Comparison of ENCODE assay signal across 17 cellular contexts in genomic region chr3:175304437-175304836, GRCh38.
A peak's percentile ranks its signal among the peaks of the same experiment; 100 is the strongest.
DNase-seq lines count a peak whose midpoint lies in the region; ATAC-seq and TF ChIP-seq lines count a peak whose summit lies in the region.
"Had no signal": no experiment of that assay in that cellular context is flagged by ENCODE, and none has a peak within 500 bp of the region (broad histone marks: within the 10 kb centered on the region; RNA-seq: fewer than 3 reads in every experiment).

No MANE protein-coding gene starts in this region.

- TF ChIP-seq CTCF in A673 (conservative IDR thresholded peaks at IDR 0.05; ENCODE audit: low read depth, low read length) (no peak), heart left ventricle (IDR thresholded peaks at IDR 0.05) (no peak), stomach (IDR thresholded peaks at IDR 0.05) (no peak)

- intact Hi-C loops in A673 (cut with micrococcal nuclease; ENCODE audit: unreplicated experiment) (no loop called here), heart left ventricle (cut with DNase I) (no loop called here), stomach (cut with DNase I; ENCODE audit: low total_unique reads) (no loop called here)
- intact Hi-C loops in activated naive CD4-positive, alpha-beta T cell treated with anti-CD3 and anti-CD28 coated beads for 36 hours (cut with micrococcal nuclease): no loop called here

- H3K4me1 Mint-ChIP-seq in activated naive CD4-positive, alpha-beta T cell treated with anti-CD3 and anti-CD28 coated beads for 36 hours (ENCODE audit: low read depth): peaks cover 3% of the 10 kb centered on the region
- H3K4me1 Mint-ChIP-seq: activated naive CD4-positive, alpha-beta T cell treated with anti-CD3 and anti-CD28 coated beads, Interleukin-2, amount 50 U/mL, for 24 hours; stimulated activated naive B cell treated with anti-CD40 and anti-IgM and Interleukin-4, amounts not matched to agents 10 μg/mL and 1 μg/mL and 100 μg/mL, for 72 hours had no signal

- H3K27ac Mint-ChIP-seq in activated naive CD4-positive, alpha-beta T cell treated with anti-CD3 and anti-CD28 coated beads for 36 hours: no peak overlapping the region
- H3K27ac Mint-ChIP-seq: activated naive CD4-positive, alpha-beta T cell treated with anti-CD3 and anti-CD28 coated beads, Interleukin-2, amount 50 U/mL, for 24 hours; effector memory CD8-positive, alpha-beta T cell; natural killer cell treated with Interleukin-12 subunit alpha and Interleukin-12 subunit beta and Interleukin-15 and Interleukin-18, amount 100 ng/mL, for 72 hours; stimulated activated naive B cell treated with anti-CD40 and anti-IgM and Interleukin-4, amounts not matched to agents 10 μg/mL and 1 μg/mL and 100 μg/mL, for 72 hours had no signal

- H3K9me3 ChIP-seq in A673 (ENCODE audit: low read depth, low read length, poor library complexity, severe bottlenecking): no peaks in the 10 kb centered on the region
- H3K9me3 ChIP-seq in heart left ventricle: peaks cover 0 to 10% (median 0%) of the 10 kb centered on the region in 12 donors
- no peaks in the 10 kb centered on the region for H3K9me3 ChIP-seq in stomach
- H3K9me3 ChIP-seq: thoracic aorta had no signal

- H3K36me3 Mint-ChIP-seq in activated naive CD4-positive, alpha-beta T cell treated with anti-CD3 and anti-CD28 coated beads for 36 hours (ENCODE audit: low read depth): no peaks in the 10 kb centered on the region
- H3K36me3 Mint-ChIP-seq: activated naive CD4-positive, alpha-beta T cell treated with anti-CD3 and anti-CD28 coated beads, Interleukin-2, amount 50 U/mL, for 24 hours; stimulated activated naive B cell treated with anti-CD40 and anti-IgM and Interleukin-4, amounts not matched to agents 10 μg/mL and 1 μg/mL and 100 μg/mL, for 72 hours had no signal

- TF ChIP-seq EP300 in stomach (IDR thresholded peaks at IDR 0.05): no peak

- no peak overlapping the region for H3K4me3 Mint-ChIP-seq in activated naive CD4-positive, alpha-beta T cell treated with anti-CD3 and anti-CD28 coated beads for 36 hours
- H3K4me3 Mint-ChIP-seq: activated naive CD4-positive, alpha-beta T cell treated with anti-CD3 and anti-CD28 coated beads, Interleukin-2, amount 50 U/mL, for 24 hours; effector memory CD8-positive, alpha-beta T cell; natural killer cell treated with Interleukin-12 subunit alpha and Interleukin-12 subunit beta and Interleukin-15 and Interleukin-18, amount 100 ng/mL, for 72 hours; stimulated activated naive B cell treated with anti-CD40 and anti-IgM and Interleukin-4, amounts not matched to agents 10 μg/mL and 1 μg/mL and 100 μg/mL, for 72 hours had no signal

- POLR2A ChIA-PET in A673 (lab: Charles Lee; ENCODE audit: low non-redundant PET): no interaction called here

- CTCF ChIA-PET in A673 (lab: Charles Lee): no interaction called here
- CTCF ChIA-PET in activated naive CD4-positive, alpha-beta T cell treated with anti-CD3 and anti-CD28 coated beads for 36 hours (lab: Charles Lee): no interaction called here

- no TSS peak for BruUV-seq in A673 (replicated peaks; lab: Mats Ljungman, UMichigan)

- H3K4me1 ChIP-seq in A673 (ENCODE audit: insufficient read depth, low read length, poor library complexity, severe bottlenecking): peaks cover 8% of the 10 kb centered on the region
- peaks cover 0 to 6% (median 0%) of the 10 kb centered on the region in 12 donors for H3K4me1 ChIP-seq in heart left ventricle
- H3K4me1 ChIP-seq in stomach: peaks cover 0 to 13% (median 5%) of the 10 kb centered on the region in 4 donors
- H3K4me1 ChIP-seq: parathyroid adenoma had no signal

- H3K4me3 ChIP-seq in A673 (ENCODE audit: low read depth, low read length, poor library complexity, severe bottlenecking): no peak overlapping the region
- H3K4me3 ChIP-seq in heart left ventricle: no peak overlapping the region
- H3K4me3 ChIP-seq in stomach: no peak overlapping the region
- H3K4me3 ChIP-seq: thoracic aorta had no signal

- no peaks in the 10 kb centered on the region for H3K9me3 Mint-ChIP-seq in activated naive CD4-positive, alpha-beta T cell treated with anti-CD3 and anti-CD28 coated beads for 36 hours
- H3K9me3 Mint-ChIP-seq: activated naive CD4-positive, alpha-beta T cell treated with anti-CD3 and anti-CD28 coated beads, Interleukin-2, amount 50 U/mL, for 24 hours had no signal

- no peak for TF ChIP-seq POLR2A in heart left ventricle (IDR thresholded peaks at IDR 0.05)
- no peak for TF ChIP-seq POLR2A in stomach (IDR thresholded peaks at IDR 0.05)

- DNase-seq in A673 (ENCODE audit: low spot score) (peak; percentile 2), DMS 273 (lab: John Stamatoyannopoulos, UW; ENCODE audit: unreplicated experiment) (peak; percentile 87), NCI-H69 (lab: John Stamatoyannopoulos, UW) (peak; percentile 93), heart left ventricle (peak in 4 of 5 donors; percentile 18 to 33 (median 22)), stomach (no peak)
- no peak for DNase-seq in activated naive CD4-positive, alpha-beta T cell treated with anti-CD3 and anti-CD28 coated beads for 36 hours
- DNase-seq: activated CD4-positive, alpha-beta T cell treated with anti-CD3 and anti-CD28 coated beads for 48 hours; effector memory CD8-positive, alpha-beta T cell; left colon; stimulated activated CD4-positive, alpha-beta T cell treated with anti-CD3 and anti-CD28 coated beads, Interleukin-2, amount 100 ng/mL, for 24 hours; stimulated activated naive B cell treated with anti-CD40 and anti-IgM and Interleukin-4, amounts not matched to agents 10 μg/mL and 1 μg/mL and 100 μg/mL, for 72 hours had no signal

- H3K27me3 ChIP-seq in A673 (replicated peaks; ENCODE audit: insufficient read depth, low read depth, low read length, poor library complexity) (no peaks in the 10 kb centered on the region), heart left ventricle (no peaks in the 10 kb centered on the region), stomach (no peaks in the 10 kb centered on the region)

- 37 to 56% (median 54%) methylated on average over 2 of the region's 2 CpGs for WGBS in heart left ventricle, 4 donors
- WGBS in stomach, 5 donors: 57 to 80% (median 67%) methylated on average over 2 of the region's 2 CpGs

- H3K27me3 Mint-ChIP-seq in activated naive CD4-positive, alpha-beta T cell treated with anti-CD3 and anti-CD28 coated beads for 36 hours (ENCODE audit: low read depth): no peaks in the 10 kb centered on the region
- H3K27me3 Mint-ChIP-seq: activated naive CD4-positive, alpha-beta T cell treated with anti-CD3 and anti-CD28 coated beads, Interleukin-2, amount 50 U/mL, for 24 hours; effector memory CD8-positive, alpha-beta T cell; natural killer cell treated with Interleukin-12 subunit alpha and Interleukin-12 subunit beta and Interleukin-15 and Interleukin-18, amount 100 ng/mL, for 72 hours; stimulated activated naive B cell treated with anti-CD40 and anti-IgM and Interleukin-4, amounts not matched to agents 10 μg/mL and 1 μg/mL and 100 μg/mL, for 72 hours had no signal

- H3K27ac ChIP-seq in A673 (ENCODE audit: low read depth, low read length, poor library complexity, severe bottlenecking) (no peak overlapping the region), heart left ventricle (peak overlapping the region in 4 of 12 donors; percentile 1 to 57 (median 12)), stomach (no peak overlapping the region)
- H3K27ac ChIP-seq: parathyroid adenoma, thoracic aorta had no signal

- H3K36me3 ChIP-seq in A673 (ENCODE audit: insufficient read depth, low read length, poor library complexity, severe bottlenecking): no peaks in the 10 kb centered on the region
- no peaks in the 10 kb centered on the region for H3K36me3 ChIP-seq in heart left ventricle
- no peaks in the 10 kb centered on the region for H3K36me3 ChIP-seq in stomach
- H3K36me3 ChIP-seq: thoracic aorta had no signal

- ATAC-seq in heart left ventricle (peak in 3 of 4 donors; percentile 55 to 81 (median 68)), GM21576 (IDR thresholded peaks at IDR 0.05; ENCODE audit: unreplicated experiment) (no peak)
- ATAC-seq: effector memory CD8-positive, alpha-beta T cell; HepG2; left colon; natural killer cell treated with Interleukin-12 subunit alpha and Interleukin-12 subunit beta and Interleukin-15 and Interleukin-18, amount 100 ng/mL, for 72 hours; stimulated activated naive B cell treated with anti-CD40 and anti-IgM and Interleukin-4, amounts not matched to agents 10 μg/mL and 1 μg/mL and 100 μg/mL, for 72 hours had no signal

Comparison
In these comparisons a context has a peak if more than half of its experiments do, and no peak if none do; other contexts are left out.
1. DNase-seq: peak in A673 (single experiment), DMS 273 (single experiment), NCI-H69 (single experiment) and heart left ventricle (4 of 5); none in activated naive CD4-positive, alpha-beta T cell treated with anti-CD3 and anti-CD28 coated beads for 36 hours (single experiment) and stomach (single experiment).